ENCODE assay signal across 7 cellular contexts in the genomic region with DNA sequence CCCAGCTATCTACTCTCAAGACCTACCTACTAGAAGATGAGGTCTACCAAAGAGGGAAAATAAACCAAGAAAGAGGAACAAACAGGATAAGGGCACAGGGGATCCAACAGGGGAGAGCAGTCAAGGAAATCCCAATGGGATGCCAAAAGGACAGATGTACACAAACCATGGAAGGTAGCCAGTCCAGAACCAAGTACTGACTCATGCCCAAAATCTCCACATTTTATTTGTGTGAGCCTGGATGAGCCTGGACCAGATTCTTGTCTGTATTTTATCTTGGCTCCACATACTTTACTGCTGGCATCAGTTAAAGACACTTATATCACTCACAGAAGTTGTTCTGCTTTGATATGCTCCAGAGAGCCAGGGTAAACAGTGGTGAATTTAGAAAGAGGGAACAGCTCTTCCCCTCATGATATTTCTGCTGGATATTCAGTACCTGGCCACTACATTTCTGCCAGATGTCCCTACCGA. TPM values are rescaled to one million over a fixed set of nuclear protein-coding genes. Genes with fewer than 3 reads are reported as not detected.
DNase-seq lines count a peak whose midpoint lies in the region; ATAC-seq, FAIRE-seq and TF ChIP-seq lines count a peak whose summit lies in the region.
"Not testable (repeated sequence)": the region's sequence is repeated elsewhere in the genome, so short reads cannot be mapped to it uniquely, and the experiment has no call there.

No MANE protein-coding gene starts in this region.

- H3K9ac ChIP-seq in PC-3 (ENCODE audit: low read length) (peak overlapping the region; percentile 84), keratinocyte (ENCODE audit: control insufficient read depth, extremely low read depth, insufficient read depth, low read length) (peak overlapping the region; percentile 60)

- TF ChIP-seq POLR2A in esophagus squamous epithelium (IDR thresholded peaks at IDR 0.05) = not testable (repeated sequence)

- CTCF ChIA-PET in PC-3 (lab: Charles Lee) = interaction anchor here (0.6 kb wide), 1 partner anchor 34 kb away, joined by 4 read pairs; a partner anchor contains a TSS

- H3F3A ChIP-seq in PC-3 (ENCODE audit: low read length, unreplicated experiment) = not testable (repeated sequence)

- POLR2A ChIA-PET in PC-3 (lab: Charles Lee; ENCODE audit: unreplicated experiment) = interaction anchor here (0.6 kb wide), 1 partner anchor 641 kb away, joined by 3 read pairs; no protein-coding TSS in a partner anchor

- FAIRE-seq in keratinocyte (lab: Jason Lieb, UNC) = not testable (repeated sequence)

- H3K36me3 Mint-ChIP-seq in progenitor cell of endocrine pancreas (ENCODE audit: insufficient read depth) = not testable (repeated sequence)

- H3K36me3 ChIP-seq in PC-3 (ENCODE audit: low read depth, low read length); esophagus squamous epithelium; keratinocyte (ENCODE audit: control insufficient read depth in 2 of 2, extremely low read depth in 1 of 2, insufficient read depth in 2 of 2, low read length in 2 of 2): not testable (repeated sequence)

- H3K4me1 Mint-ChIP-seq in progenitor cell of endocrine pancreas (ENCODE audit: low read depth) = not testable (repeated sequence)

- H3K4me2 ChIP-seq in PC-3 (ENCODE audit: low read length) = peak overlapping the region; percentile 76
- peak overlapping the region; percentile 81 for H3K4me2 ChIP-seq in keratinocyte (ENCODE audit: control insufficient read depth, extremely low read depth, insufficient read depth, low read depth, low read length)

- H3K27ac ChIP-seq in PC-3 (ENCODE audit: low read length) (peak overlapping the region; percentile 98), esophagus squamous epithelium (peak overlapping the region; percentile 29 to 64 (median 56)), keratinocyte (ENCODE audit: control insufficient read depth, insufficient read depth, low read length) (peak overlapping the region; percentile 80)

- not testable (repeated sequence) for H2AFZ ChIP-seq in PC-3 (ENCODE audit: low read length)
- H2AFZ ChIP-seq in keratinocyte (ENCODE audit: control insufficient read depth, low read length) = peak overlapping the region; percentile 27

- H3K4me3 ChIP-seq in PC-3 (ENCODE audit: low read length); astrocyte of the spinal cord (ENCODE audit: low read depth, low read length); esophagus squamous epithelium: not testable (repeated sequence)
- peak overlapping the region in 1 of 3 experiments; percentile 19 for H3K4me3 ChIP-seq in keratinocyte (ENCODE audit: control insufficient read depth in 2 of 3, extremely low read depth in 1 of 3, insufficient read depth in 2 of 3, low read depth in 1 of 3, low read length in 3 of 3)

- H3K27me3 ChIP-seq in PC-3 (ENCODE audit: low read length); esophagus squamous epithelium; keratinocyte (ENCODE audit: control insufficient read depth, extremely low read depth, insufficient read depth, low read length): not testable (repeated sequence)

- H3K9me2 ChIP-seq in PC-3 (replicated peaks; ENCODE audit: low read length) = not testable (repeated sequence)

- H3K4me1 ChIP-seq in PC-3 (ENCODE audit: insufficient read depth, low read length) (peaks cover 23% of the 10 kb centered on the region), esophagus squamous epithelium (peaks cover 0 to 21% (median 0%) of the 10 kb centered on the region in 3 donors), keratinocyte (ENCODE audit: control insufficient read depth, extremely low read depth, insufficient read depth, low read length) (peaks cover 20% of the 10 kb centered on the region)

- H3K4me3 Mint-ChIP-seq in progenitor cell of endocrine pancreas (ENCODE audit: low read depth) = not testable (repeated sequence)

- not testable (repeated sequence) for H3K9me3 Mint-ChIP-seq in progenitor cell of endocrine pancreas (ENCODE audit: low read depth)

- peak; percentile 76 for DNase-seq in Daoy (ENCODE audit: low read depth)
- peak; percentile 65 for DNase-seq in PC-3
- DNase-seq in astrocyte of the spinal cord (ENCODE audit: low read depth, low spot score) = peak; percentile 46
- DNase-seq in esophagus squamous epithelium (lab: John Stamatoyannopoulos, UW); keratinocyte (ENCODE audit: low read depth, low spot score); progenitor cell of endocrine pancreas (ENCODE audit: low spot score, unreplicated experiment): not testable (repeated sequence)

- H3K9me3 ChIP-seq in PC-3 (ENCODE audit: low read length); esophagus squamous epithelium; keratinocyte (ENCODE audit: control insufficient read depth, low read depth, low read length): not testable (repeated sequence)

- TF ChIP-seq CTCF in PC-3 (conservative IDR thresholded peaks at IDR 0.05; ENCODE audit: low read depth, low read length); astrocyte of the spinal cord (IDR thresholded peaks at IDR 0.05; ENCODE audit: low read depth, low read length); esophagus squamous epithelium (IDR thresholded peaks at IDR 0.05); keratinocyte (optimal IDR thresholded peaks at IDR 0.05 in 1 of 3, IDR thresholded peaks at IDR 0.05 in 1 of 3, conservative IDR thresholded peaks at IDR 0.05 in 1 of 3; ENCODE audit: extremely low read depth in 1 of 3, insufficient read depth in 2 of 3, low read length in 3 of 3); progenitor cell of endocrine pancreas (IDR thresholded peaks at IDR 0.05; ENCODE audit: unreplicated experiment): not testable (repeated sequence)

- in situ Hi-C loops in astrocyte of the spinal cord (cut with HindIII; ENCODE audit: low sequenced_read_pairs) = not testable (repeated sequence)

- peak overlapping the region; percentile 93 for H3K27ac Mint-ChIP-seq in progenitor cell of endocrine pancreas

- H4K20me1 ChIP-seq in PC-3 (ENCODE audit: low read length); keratinocyte (ENCODE audit: control insufficient read depth, extremely low read depth, insufficient read depth, low read length): not testable (repeated sequence)

- H3K9me1 ChIP-seq in keratinocyte (ENCODE audit: control insufficient read depth, extremely low read depth, insufficient read depth, low read length) = not testable (repeated sequence)

- 46 to 50% methylated on average over 1 of the region's 1 CpG for WGBS in esophagus squamous epithelium, 2 donors

- not testable (repeated sequence) for H3K79me2 ChIP-seq in PC-3 (ENCODE audit: low read length); keratinocyte (ENCODE audit: control insufficient read depth, insufficient read depth, low read length)

- intact Hi-C loops in PC-3 (cut with micrococcal nuclease) = loop anchor here (1.0 to 10.0 kb wide), 3 partner anchors 11 to 178 kb away; no protein-coding TSS in a partner anchor
- intact Hi-C loops in esophagus squamous epithelium (cut with DNase I) = not testable (repeated sequence)

- not testable (repeated sequence) for BruUV-seq in PC-3 (replicated peaks; lab: Mats Ljungman, UMichigan)

- dilution Hi-C loops in keratinocyte (cut with MboI; ENCODE audit: extremely low pct_ligation_motif_present, low sequenced_read_pairs) = not testable (repeated sequence)

- ATAC-seq in HG02759 (IDR thresholded peaks at IDR 0.05; ENCODE audit: unreplicated experiment) (peak; percentile 15), PC-3 (peak; percentile 44)

- H3K27me3 Mint-ChIP-seq in progenitor cell of endocrine pancreas = not testable (repeated sequence)

RNA-seq across cellular contexts. Expression of a gene that starts 34.1 kb away (rescaled TPM):
- 57.8 and 57.9 TPM in 2 replicates for total RNA-seq in Daoy (2014; rRNA removed; shearing (Covaris generic))
- total RNA-seq in PC-3 (2014; rRNA removed) (10.7 and 11.2 TPM in 2 replicates), esophagus squamous epithelium (10 to 100 TPM in 1 of 4 donors, 1 to 10 TPM in 3; 3.0 to 27.1 (median 9.1) TPM), progenitor cell of endocrine pancreas (31.6 and 34.0 TPM in 2 replicates)
- polyA plus RNA-seq in keratinocyte = 11.9 to 29.2 TPM (median 17.4 TPM) in 3 replicates
- 3.3 TPM for polyA plus RNA-seq in keratinocyte (2011; ENCODE audit: low read depth)
- polyA plus RNA-seq in keratinocyte (2011; cell fraction: cytosol; rRNA removed) = 5.1 and 9.1 TPM in 2 replicates
- 14.1 and 19.3 TPM in 2 replicates for polyA plus RNA-seq in keratinocyte (2011; cell fraction: nucleus; rRNA removed)
- 3.5 and 14.1 TPM in 2 replicates for polyA plus RNA-seq in keratinocyte (2012; ENCODE audit: low replicate concordance)
- polyA minus RNA-seq in keratinocyte = 7.9 to 30.2 TPM (median 11.5 TPM) in 3 replicates
- polyA minus RNA-seq in keratinocyte (2011; cell fraction: cytosol; rRNA and poly(A)+ RNA removed) = 10.6 TPM
- polyA minus RNA-seq in keratinocyte (2011; cell fraction: nucleus; rRNA and poly(A)+ RNA removed) = 19.1 and 38.9 TPM in 2 replicates
